16 cellular contexts compared by ENCODE assay signal in the genomic region with DNA sequence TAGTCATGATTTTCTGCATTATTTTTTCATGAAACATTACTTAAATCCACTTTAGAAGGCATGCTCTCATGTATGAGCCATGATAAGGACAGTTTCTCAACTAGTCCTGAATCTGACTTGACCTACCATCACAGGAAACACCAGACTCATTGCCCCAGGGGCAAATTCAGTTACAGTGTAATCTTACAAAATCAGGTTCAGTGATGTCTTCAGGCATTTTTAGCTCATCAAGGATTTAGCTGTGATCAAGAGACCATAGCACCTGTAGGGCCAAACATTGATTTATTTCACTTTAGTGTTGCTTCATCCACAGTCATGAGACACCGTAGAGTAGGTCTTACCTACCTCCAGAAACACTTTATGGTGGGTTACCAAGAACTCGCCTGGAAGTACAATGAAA. TPM values are rescaled to one million over a fixed set of nuclear protein-coding genes. Genes with fewer than 3 reads are reported as not detected.
DNase-seq lines count a peak whose midpoint lies in the region; ATAC-seq, FAIRE-seq and TF ChIP-seq lines count a peak whose summit lies in the region.
"Had no signal": no experiment of that assay in that cellular context is flagged by ENCODE, and none has a peak within 500 bp of the region (broad histone marks: within the 10 kb centered on the region; RNA-seq: fewer than 3 reads in every experiment).

No MANE protein-coding gene starts in this region.

- no peak for ATAC-seq in GM18517 (IDR thresholded peaks at IDR 0.05; ENCODE audit: unreplicated experiment)
- ATAC-seq in activated CD4-positive, CD25-positive, alpha-beta regulatory T cell treated with anti-CD3 and anti-CD28 coated beads, Interleukin-2, amount 50 U/mL, for 24 hours: no peak
- ATAC-seq: A549, GM12878 had no signal

- FAIRE-seq in GM12892 (lab: Jason Lieb, UNC) (peak; percentile 9), bronchial epithelial cell (lab: Jason Lieb, UNC) (no peak)
- FAIRE-seq: A549, GM12878 had no signal

- peak overlapping the region in 8 of 11 experiments; percentile 5 to 96 (median 58); a peak in 12 of 22 replicates for H3K9ac ChIP-seq in BLaER1 treated with 17β-estradiol and CSF1 and Interleukin-3, amounts not matched to agents 10 nM and 100 nM

- DNase-seq in GM12892 (ENCODE audit: insufficient read length) (no peak), bronchial epithelial cell (ENCODE audit: low read depth) (peak; percentile 45)
- no peak for DNase-seq in activated CD4-positive, CD25-positive, alpha-beta regulatory T cell treated with anti-CD3 and anti-CD28 coated beads, Interleukin-2, amount 50 U/mL, for 72 hours
- DNase-seq: CD4-positive, CD25-positive, alpha-beta regulatory T cell; DMS53; GOT3; H9 had no signal

- peak overlapping the region; percentile 22 to 99 (median 98); a peak in 21 of 22 replicates for H3K27ac ChIP-seq in BLaER1 treated with 17β-estradiol and CSF1 and Interleukin-3, amounts not matched to agents 10 nM and 100 nM
- H3K27ac ChIP-seq: A549 had no signal

- peak overlapping the region; percentile 23 to 99 (median 62) for H3K4me2 ChIP-seq in BLaER1 treated with 17β-estradiol and CSF1 and Interleukin-3, amounts not matched to agents 10 nM and 100 nM
- H3K4me2 ChIP-seq: A549 had no signal

- H3K27me3 ChIP-seq in BLaER1 treated with 17β-estradiol and CSF1 and Interleukin-3, amounts not matched to agents 10 nM and 100 nM: no peaks in the 10 kb centered on the region
- H3K27me3 ChIP-seq in bronchial epithelial cell (ENCODE audit: control insufficient read depth, insufficient read depth, low read length): no peaks in the 10 kb centered on the region

- no peak for TF ChIP-seq POLR2A in GM12892 (IDR thresholded peaks at IDR 0.05; ENCODE audit: low read depth, low read length)

- H3K9me3 ChIP-seq in BLaER1 treated with 17β-estradiol and CSF1 and Interleukin-3, amounts not matched to agents 10 nM and 100 nM (replicated peaks in 1 of 11): peaks cover 10 to 24% (median 19%) of the 10 kb centered on the region in 11 experiments
- H3K9me3 ChIP-seq: A549 had no signal

- no peak for TF ChIP-seq CTCF in bronchial epithelial cell (IDR thresholded peaks at IDR 0.05; ENCODE audit: insufficient read depth, low read length, severe bottlenecking)

- no peaks in the 10 kb centered on the region for H4K20me1 ChIP-seq in BLaER1 treated with 17β-estradiol and CSF1 and Interleukin-3, amounts not matched to agents 10 nM and 100 nM

- peaks cover under 1 to 14% (median 6%) of the 10 kb centered on the region in 11 experiments; a peak in 14 of 22 replicates for H3K36me3 ChIP-seq in BLaER1 treated with 17β-estradiol and CSF1 and Interleukin-3, amounts not matched to agents 10 nM and 100 nM
- H3K36me3 ChIP-seq in bronchial epithelial cell (ENCODE audit: control insufficient read depth, insufficient read depth, low read length): no peaks in the 10 kb centered on the region

- H3K4me3 ChIP-seq in BLaER1 treated with 17β-estradiol and CSF1 and Interleukin-3, amounts not matched to agents 10 nM and 100 nM: no peak overlapping the region; a peak in 1 of 20 replicates
- no peak overlapping the region for H3K4me3 ChIP-seq in bronchial epithelial cell (ENCODE audit: low read depth, low read length)
- H3K4me3 ChIP-seq: A549, GM12878 had no signal

- peaks cover 27 to 49% (median 35%) of the 10 kb centered on the region in 10 experiments for H3K4me1 ChIP-seq in BLaER1 treated with 17β-estradiol and CSF1 and Interleukin-3, amounts not matched to agents 10 nM and 100 nM
- H3K4me1 ChIP-seq: A549 had no signal

RNA-seq across cellular contexts. Expression of a gene that starts 3.1 kb away (rescaled TPM):
- polyA plus RNA-seq in GM12892 (2012; ENCODE audit: missing spikeins): 9.8 TPM
- not detected in 2 replicates for total RNA-seq in bronchial epithelial cell
- total RNA-seq: G401, H9, HT1080 had no signal
- polyA plus RNA-seq: A549, AG04450, BJ had no signal
